2 cellular contexts compared by ENCODE assay signal in genomic region chr15:41791547-41791937, GRCh38.
A peak's percentile ranks its signal among the peaks of the same experiment; 100 is the strongest.
TF ChIP-seq lines count a peak whose summit lies in the region.

No MANE protein-coding gene starts in this region.

TF ChIP-seq in liver, 16 proteins besides CTCF, POLR2A, EP300 and RAD21:
- TF ChIP-seq SP1 (IDR thresholded peaks at IDR 0.05) (peak; percentile 1), FOXA1 (IDR thresholded peaks at IDR 0.05) (no peak), FOXA2 (IDR thresholded peaks at IDR 0.05) (no peak)
- TF ChIP-seq, protein P1, sequence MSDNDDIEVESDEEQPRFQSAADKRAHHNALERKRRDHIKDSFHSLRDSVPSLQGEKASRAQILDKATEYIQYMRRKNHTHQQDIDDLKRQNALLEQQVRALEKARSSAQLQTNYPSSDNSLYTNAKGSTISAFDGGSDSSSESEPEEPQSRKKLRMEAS (IDR thresholded peaks at IDR 0.05): no peak

TF ChIP-seq in HepG2, 621 proteins besides CTCF, POLR2A, EP300 and RAD21:
- TF ChIP-seq ADNP (CRISPR knock-in tag; IDR thresholded peaks at IDR 0.05) (no peak), RAD51 (IDR thresholded peaks at IDR 0.05; ENCODE audit: borderline replicate concordance) (no peak), ASH2L (IDR thresholded peaks at IDR 0.05; ENCODE audit: insufficient read length, low read depth, low read length) (no peak), TBX2 (CRISPR knock-in tag; IDR thresholded peaks at IDR 0.05; ENCODE audit: borderline replicate concordance) (no peak), NFE2 (CRISPR knock-in tag; IDR thresholded peaks at IDR 0.05) (no peak), U2AF1 (optimal IDR thresholded peaks at IDR 0.05; ENCODE audit: low read depth, low read length) (no peak), ZNF616 (CRISPR knock-in tag; IDR thresholded peaks at IDR 0.05; ENCODE audit: low read depth) (no peak), BRF2 (CRISPR knock-in tag; IDR thresholded peaks at IDR 0.05) (no peak), TBP (CRISPR knock-in tag; IDR thresholded peaks at IDR 0.05) (no peak), ATF1 (CRISPR knock-in tag; IDR thresholded peaks at IDR 0.05) (no peak), ZNF776 (CRISPR knock-in tag; IDR thresholded peaks at IDR 0.05) (no peak), HOXA9 (CRISPR knock-in tag; IDR thresholded peaks at IDR 0.05; ENCODE audit: borderline replicate concordance) (no peak), ZFY (CRISPR knock-in tag; IDR thresholded peaks at IDR 0.05) (no peak)
